In the genomic region with DNA sequence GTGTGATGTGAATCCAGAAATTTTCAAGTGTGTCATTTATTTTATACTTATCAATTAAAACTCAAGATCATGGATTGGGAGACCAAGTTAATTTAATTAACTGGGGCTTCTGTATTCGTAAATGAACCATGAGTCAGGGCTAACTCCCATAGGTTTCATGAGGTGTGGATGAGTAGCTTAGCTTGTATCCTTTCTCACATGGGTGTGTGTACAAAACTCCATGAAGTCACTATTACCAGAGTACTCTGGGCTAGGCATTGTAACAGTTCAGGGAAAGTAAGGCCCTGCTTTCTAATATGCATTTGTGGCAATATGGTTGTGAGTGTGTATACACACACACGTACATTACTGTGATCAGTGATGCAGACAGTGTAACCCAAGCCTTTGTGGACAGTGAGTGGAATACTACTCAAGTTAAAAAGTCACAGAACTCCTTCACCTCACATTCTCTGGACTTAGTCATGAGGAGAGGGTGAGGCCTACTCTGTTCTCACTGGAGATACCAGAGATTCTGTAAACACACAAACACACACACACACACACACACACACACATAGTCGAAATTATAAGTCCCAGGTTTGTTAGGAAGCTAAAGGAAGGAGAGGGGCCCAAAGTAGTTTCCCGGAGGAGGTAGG, we compare ENCODE assay signal across 1 cellular context.
TF ChIP-seq lines count a peak whose summit lies in the region.

No MANE protein-coding gene starts in this region.

TF ChIP-seq in GM12878, 131 proteins besides CTCF, POLR2A, EP300 and RAD21:
- TF ChIP-seq, protein P1, sequence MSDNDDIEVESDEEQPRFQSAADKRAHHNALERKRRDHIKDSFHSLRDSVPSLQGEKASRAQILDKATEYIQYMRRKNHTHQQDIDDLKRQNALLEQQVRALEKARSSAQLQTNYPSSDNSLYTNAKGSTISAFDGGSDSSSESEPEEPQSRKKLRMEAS (IDR thresholded peaks at IDR 0.05; ENCODE audit: low read depth, low read length) = no peak
- TF ChIP-seq NR2C1 (IDR thresholded peaks at IDR 0.05) = no peak
- TF ChIP-seq ZBTB33 (IDR thresholded peaks at IDR 0.05) = no peak
- TF ChIP-seq REST (IDR thresholded peaks at IDR 0.05; ENCODE audit: low read depth, low read length) = no peak
- TF ChIP-seq NFYA (IDR thresholded peaks at IDR 0.05; ENCODE audit: borderline replicate concordance, low read depth, low read length) = no peak
- TF ChIP-seq BHLHE40 (IDR thresholded peaks at IDR 0.05; ENCODE audit: borderline replicate concordance in 1 of 2, low read depth in 2 of 2, low read length in 1 of 2) = no peak
- TF ChIP-seq EED (IDR thresholded peaks at IDR 0.05; ENCODE audit: low read depth) = no peak
- TF ChIP-seq MTA2 (IDR thresholded peaks at IDR 0.05; ENCODE audit: low read depth) = no peak
- no peak for TF ChIP-seq YY1 (IDR thresholded peaks at IDR 0.05; ENCODE audit: low read depth, low read length)
- TF ChIP-seq RAD51 (IDR thresholded peaks at IDR 0.05) = no peak
- TF ChIP-seq HSF1 (IDR thresholded peaks at IDR 0.05; ENCODE audit: low read depth, low read length) = no peak
- no peak for TF ChIP-seq YBX1 (IDR thresholded peaks at IDR 0.05)
- no peak for TF ChIP-seq DPF2 (IDR thresholded peaks at IDR 0.05)
- TF ChIP-seq ZNF622 (IDR thresholded peaks at IDR 0.05) = no peak
- no peak for TF ChIP-seq NBN (IDR thresholded peaks at IDR 0.05)
- no peak for TF ChIP-seq NR2F1 (conservative IDR thresholded peaks at IDR 0.05)
- TF ChIP-seq, protein P2, sequence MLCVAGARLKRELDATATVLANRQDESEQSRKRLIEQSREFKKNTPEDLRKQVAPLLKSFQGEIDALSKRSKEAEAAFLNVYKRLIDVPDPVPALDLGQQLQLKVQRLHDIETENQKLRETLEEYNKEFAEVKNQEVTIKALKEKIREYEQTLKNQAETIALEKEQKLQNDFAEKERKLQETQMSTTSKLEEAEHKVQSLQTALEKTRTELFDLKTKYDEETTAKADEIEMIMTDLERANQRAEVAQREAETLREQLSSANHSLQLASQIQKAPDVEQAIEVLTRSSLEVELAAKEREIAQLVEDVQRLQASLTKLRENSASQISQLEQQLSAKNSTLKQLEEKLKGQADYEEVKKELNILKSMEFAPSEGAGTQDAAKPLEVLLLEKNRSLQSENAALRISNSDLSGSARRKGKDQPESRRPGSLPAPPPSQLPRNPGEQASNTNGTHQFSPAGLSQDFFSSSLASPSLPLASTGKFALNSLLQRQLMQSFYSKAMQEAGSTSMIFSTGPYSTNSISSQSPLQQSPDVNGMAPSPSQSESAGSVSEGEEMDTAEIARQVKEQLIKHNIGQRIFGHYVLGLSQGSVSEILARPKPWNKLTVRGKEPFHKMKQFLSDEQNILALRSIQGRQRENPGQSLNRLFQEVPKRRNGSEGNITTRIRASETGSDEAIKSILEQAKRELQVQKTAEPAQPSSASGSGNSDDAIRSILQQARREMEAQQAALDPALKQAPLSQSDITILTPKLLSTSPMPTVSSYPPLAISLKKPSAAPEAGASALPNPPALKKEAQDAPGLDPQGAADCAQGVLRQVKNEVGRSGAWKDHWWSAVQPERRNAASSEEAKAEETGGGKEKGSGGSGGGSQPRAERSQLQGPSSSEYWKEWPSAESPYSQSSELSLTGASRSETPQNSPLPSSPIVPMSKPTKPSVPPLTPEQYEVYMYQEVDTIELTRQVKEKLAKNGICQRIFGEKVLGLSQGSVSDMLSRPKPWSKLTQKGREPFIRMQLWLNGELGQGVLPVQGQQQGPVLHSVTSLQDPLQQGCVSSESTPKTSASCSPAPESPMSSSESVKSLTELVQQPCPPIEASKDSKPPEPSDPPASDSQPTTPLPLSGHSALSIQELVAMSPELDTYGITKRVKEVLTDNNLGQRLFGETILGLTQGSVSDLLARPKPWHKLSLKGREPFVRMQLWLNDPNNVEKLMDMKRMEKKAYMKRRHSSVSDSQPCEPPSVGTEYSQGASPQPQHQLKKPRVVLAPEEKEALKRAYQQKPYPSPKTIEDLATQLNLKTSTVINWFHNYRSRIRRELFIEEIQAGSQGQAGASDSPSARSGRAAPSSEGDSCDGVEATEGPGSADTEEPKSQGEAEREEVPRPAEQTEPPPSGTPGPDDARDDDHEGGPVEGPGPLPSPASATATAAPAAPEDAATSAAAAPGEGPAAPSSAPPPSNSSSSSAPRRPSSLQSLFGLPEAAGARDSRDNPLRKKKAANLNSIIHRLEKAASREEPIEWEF (IDR thresholded peaks at IDR 0.05; ENCODE audit: insufficient replicate concordance, low read depth, low read length) = no peak
- TF ChIP-seq POU2F2 (IDR thresholded peaks at IDR 0.05; ENCODE audit: borderline replicate concordance, low read depth, low read length) = no peak
- no peak for TF ChIP-seq SP1 (IDR thresholded peaks at IDR 0.05; ENCODE audit: low read depth, low read length)
